In the genomic region with DNA sequence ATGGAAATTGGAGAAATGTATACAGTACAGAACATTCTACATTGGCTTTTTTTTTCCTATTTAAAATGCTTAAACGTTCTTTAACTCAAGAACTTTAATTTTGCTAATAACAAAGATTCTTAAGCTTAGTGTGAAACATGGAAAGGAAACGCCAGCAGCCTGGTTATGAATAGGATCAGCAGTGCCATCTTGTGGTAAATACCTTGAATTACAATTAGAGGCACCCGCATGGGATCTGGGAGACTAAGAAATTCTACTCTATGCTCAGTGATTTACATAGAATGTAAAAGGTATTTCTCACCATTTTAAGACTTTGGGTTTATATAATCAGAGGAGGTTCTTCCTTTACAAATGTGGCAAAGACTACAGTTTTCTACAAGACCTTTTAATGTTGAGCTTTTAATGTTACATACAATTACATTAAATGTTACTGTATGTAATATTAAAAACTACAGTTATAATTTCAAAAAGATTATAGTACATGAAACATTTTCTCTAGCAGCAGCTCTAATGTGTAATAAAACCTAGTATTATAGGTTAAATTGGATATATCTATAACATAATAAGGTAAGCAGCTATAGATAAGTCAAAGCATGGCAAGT, we compare ENCODE assay signal across 8 cellular contexts. TPM values are rescaled to one million over a fixed set of nuclear protein-coding genes. Genes with fewer than 3 reads are reported as not detected.
DNase-seq lines count a peak whose midpoint lies in the region; ATAC-seq and TF ChIP-seq lines count a peak whose summit lies in the region.

No MANE protein-coding gene starts in this region.

- no peaks in the 10 kb centered on the region for H3K9me3 Mint-ChIP-seq in natural killer cell

- H3K27me3 Mint-ChIP-seq in natural killer cell (ENCODE audit: low read depth in 2 of 2): peaks cover 27 to 34% of the 10 kb centered on the region in 2 donors

- H3K4me3 ChIP-seq in GM12864 (ENCODE audit: low read depth, low read length): no peak overlapping the region
- H3K4me3 ChIP-seq in epithelial cell of proximal tubule (ENCODE audit: low read depth, low read length): no peak overlapping the region

- no peak overlapping the region for H3K4me3 Mint-ChIP-seq in natural killer cell

- H3K4me1 Mint-ChIP-seq in natural killer cell: no peaks in the 10 kb centered on the region

- ATAC-seq in natural killer cell (peak; percentile 71 to 88 (median 79)), HG03095 (IDR thresholded peaks at IDR 0.05; ENCODE audit: unreplicated experiment) (no peak), GM21528 (IDR thresholded peaks at IDR 0.05; ENCODE audit: low FRiP score, unreplicated experiment) (no peak)

- H3K27ac Mint-ChIP-seq in natural killer cell: no peak overlapping the region

- no peak for DNase-seq in AG09319 (ENCODE audit: extremely low read depth, low read depth)
- DNase-seq in GM12864 (ENCODE audit: low read depth): peak; percentile 30
- peak; percentile 75 for DNase-seq in LoVo (ENCODE audit: low spot score)
- DNase-seq in SKM-1 treated with dmso at 0.1 percent for 144 hours (lab: John Stamatoyannopoulos, UW; ENCODE audit: unreplicated experiment): peak; percentile 80
- DNase-seq in epithelial cell of proximal tubule (ENCODE audit: low read depth): no peak
- no peak for DNase-seq in natural killer cell

- peak; percentile 63 for TF ChIP-seq CTCF in AG09319 (IDR thresholded peaks at IDR 0.05; ENCODE audit: low read depth, low read length)
- TF ChIP-seq CTCF in GM12864 (IDR thresholded peaks at IDR 0.05; ENCODE audit: low read depth, low read length, missing control alignments): peak; percentile 58
- peak; percentile 76 for TF ChIP-seq CTCF in epithelial cell of proximal tubule (conservative IDR thresholded peaks at IDR 0.05; ENCODE audit: low read depth, low read length)
- peak; percentile 88 for TF ChIP-seq CTCF in natural killer cell (IDR thresholded peaks at IDR 0.05)

- intact Hi-C loops in natural killer cell (cut with micrococcal nuclease): loop anchor here (1.0 to 2.0 kb wide), 2 partner anchors 30 to 404 kb away; no protein-coding TSS in a partner anchor

- H3K36me3 Mint-ChIP-seq in natural killer cell: no peaks in the 10 kb centered on the region

RNA-seq across cellular contexts. Expression of a gene that starts 32.1 kb away (rescaled TPM):
- total RNA-seq in epithelial cell of proximal tubule (not detected in 2 replicates), natural killer cell (not detected)

RNA-seq across cellular contexts. Expression of a gene that starts 49.6 kb away (rescaled TPM):
- total RNA-seq in epithelial cell of proximal tubule: 94.4 and 127 TPM in 2 replicates
- total RNA-seq in natural killer cell: 100 to 1,000 TPM; 103 to 120 (median 113) TPM

Comparison
In these comparisons a context has a peak if more than half of its experiments do, and no peak if none do; other contexts are left out.
1. DNase-seq: peak in GM12864 (single experiment), LoVo (single experiment) and SKM-1 treated with dmso at 0.1 percent for 144 hours (single experiment); none in AG09319 (single experiment), epithelial cell of proximal tubule (single experiment) and natural killer cell (single experiment).
2. ATAC-seq: peak in natural killer cell (3 of 3); none in HG03095 (single experiment) and GM21528 (single experiment).
3. Peak in every context shown above with its lines, with median percentiles within 50 percentile points of each other: CTCF ChIP-seq.